ENCODE assay signal across 40 cellular contexts in the genomic region with DNA sequence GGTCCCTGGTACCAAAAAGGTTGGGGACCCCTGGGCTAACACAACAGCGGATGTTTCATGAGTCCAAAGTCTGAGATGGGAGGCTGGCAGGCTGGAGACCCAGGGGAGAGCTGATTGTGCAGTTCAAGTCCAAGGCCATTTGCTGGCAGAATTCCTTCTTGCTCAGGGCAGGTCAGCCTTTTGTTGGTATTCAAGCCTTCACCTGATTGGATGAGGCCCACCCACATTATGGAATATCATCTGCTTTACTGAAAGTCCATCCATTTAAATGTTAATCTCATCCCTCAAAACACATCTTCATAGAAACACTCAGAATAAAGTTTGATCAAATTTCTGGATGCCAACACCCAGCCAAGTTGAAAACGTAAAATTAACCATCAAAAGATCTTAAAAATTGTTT. TPM values are rescaled to one million over a fixed set of nuclear protein-coding genes. Genes with fewer than 3 reads are reported as not detected.
"Had no signal": no experiment of that assay in that cellular context is flagged by ENCODE, and none has a peak within 500 bp of the region (broad histone marks: within the 10 kb centered on the region; RNA-seq: fewer than 3 reads in every experiment).

No MANE protein-coding gene starts in this region.

- H3K36me3 Mint-ChIP-seq: activated naive CD4-positive, alpha-beta T cell treated with anti-CD3 and anti-CD28 coated beads, Interleukin-2, amount 10 ng/mL, durations not matched to agents 7 days and 5 days; activated naive CD4-positive, alpha-beta T cell treated with anti-CD3 and anti-CD28 coated beads, Interleukin-2, amount 50 U/mL, for 24 hours; activated naive CD4-positive, alpha-beta T cell treated with anti-CD3 and anti-CD28 coated beads, Interleukin-2, amount 50 U/mL, for 72 hours; activated naive CD8-positive, alpha-beta T cell; activated naive CD8-positive, alpha-beta T cell treated with anti-CD3 and anti-CD28 coated beads for 36 hours; activated naive CD8-positive, alpha-beta T cell treated with anti-CD3 and anti-CD28 coated beads, Interleukin-2, amount 10 ng/mL, durations not matched to agents 7 days and 5 days; brain had no signal

- H3K27me3 ChIP-seq: adrenal gland, ascending aorta, body of pancreas, brain microvascular endothelial cell, cardiac muscle cell had no signal

- H3K36me3 ChIP-seq: adrenal gland, ascending aorta, brain microvascular endothelial cell, breast epithelium, cardiac muscle cell had no signal

- H3K4me1 Mint-ChIP-seq: activated naive CD4-positive, alpha-beta T cell treated with anti-CD3 and anti-CD28 coated beads, Interleukin-2, amount 10 ng/mL, durations not matched to agents 7 days and 5 days; activated naive CD4-positive, alpha-beta T cell treated with anti-CD3 and anti-CD28 coated beads, Interleukin-2, amount 50 U/mL, for 24 hours; activated naive CD8-positive, alpha-beta T cell treated with anti-CD3 and anti-CD28 coated beads for 36 hours; activated naive CD8-positive, alpha-beta T cell treated with anti-CD3 and anti-CD28 coated beads, Interleukin-2, amount 10 ng/mL, durations not matched to agents 7 days and 5 days; activated naive CD8-positive, alpha-beta T cell treated with anti-CD3 and anti-CD28 coated beads, Interleukin-2, amount 50 U/mL, for 24 hours; activated T-helper 17 cell treated with anti-CD3 and anti-CD28 coated beads, Interleukin-2, amount 50 U/mL, for 72 hours; brain; central memory CD8-positive, alpha-beta T cell had no signal

- H3K9me3 ChIP-seq: adrenal gland, ascending aorta, body of pancreas, breast epithelium had no signal

- H3K27me3 Mint-ChIP-seq: activated naive CD8-positive, alpha-beta T cell; activated naive CD8-positive, alpha-beta T cell treated with anti-CD3 and anti-CD28 coated beads, Interleukin-2, amount 50 U/mL, for 24 hours; activated T-helper 17 cell treated with anti-CD3 and anti-CD28 coated beads, Interleukin-2, amount 50 U/mL, for 72 hours; central memory CD8-positive, alpha-beta T cell had no signal

- H3K4me1 ChIP-seq: adrenal gland, ascending aorta, body of pancreas, breast epithelium had no signal

- H3K4me3 Mint-ChIP-seq: activated naive CD4-positive, alpha-beta T cell treated with anti-CD3 and anti-CD28 coated beads for 36 hours; activated naive CD4-positive, alpha-beta T cell treated with anti-CD3 and anti-CD28 coated beads, Interleukin-2, amount 10 ng/mL, durations not matched to agents 7 days and 5 days; activated naive CD4-positive, alpha-beta T cell treated with anti-CD3 and anti-CD28 coated beads, Interleukin-2, amount 50 U/mL, for 24 hours; activated naive CD8-positive, alpha-beta T cell; activated naive CD8-positive, alpha-beta T cell treated with anti-CD3 and anti-CD28 coated beads for 36 hours; activated naive CD8-positive, alpha-beta T cell treated with anti-CD3 and anti-CD28 coated beads, Interleukin-2, amount 10 ng/mL, durations not matched to agents 7 days and 5 days; activated naive CD8-positive, alpha-beta T cell treated with anti-CD3 and anti-CD28 coated beads, Interleukin-2, amount 50 U/mL, for 24 hours; activated T-cell treated with anti-CD3 and anti-CD28 coated beads, Interleukin-2, amount 50 U/mL, for 24 hours; activated T-cell treated with anti-CD3 and anti-CD28 coated beads, Interleukin-2, amount 50 U/mL, for 4 hours; activated T-cell treated with anti-CD3 and anti-CD28 coated beads, Interleukin-2, amount 50 U/mL, for 72 hours; activated T-helper 1 cell treated with anti-CD3 and anti-CD28 coated beads, Interleukin-12 subunit alpha, Interleukin-12 subunit beta, Interleukin-2, Interleukin-4 antibody, amounts not matched to agents 30 ng/mL and 10 ng/mL and 1 ng/mL, durations not matched to agents 14 hours and 24 hours and 36 hours; activated T-helper 17 cell treated with anti-CD3 and anti-CD28 coated beads, Interleukin-2, amount 50 U/mL, for 72 hours; brain; central memory CD8-positive, alpha-beta T cell had no signal

- H3K9me3 Mint-ChIP-seq: activated naive CD4-positive, alpha-beta T cell treated with anti-CD3 and anti-CD28 coated beads for 36 hours; activated naive CD4-positive, alpha-beta T cell treated with anti-CD3 and anti-CD28 coated beads, Interleukin-2, amount 10 ng/mL, durations not matched to agents 7 days and 5 days; activated naive CD4-positive, alpha-beta T cell treated with anti-CD3 and anti-CD28 coated beads, Interleukin-2, amount 50 U/mL, for 24 hours; activated naive CD4-positive, alpha-beta T cell treated with anti-CD3 and anti-CD28 coated beads, Interleukin-2, amount 50 U/mL, for 72 hours; activated naive CD8-positive, alpha-beta T cell treated with anti-CD3 and anti-CD28 coated beads for 36 hours; activated naive CD8-positive, alpha-beta T cell treated with anti-CD3 and anti-CD28 coated beads, Interleukin-2, amount 10 ng/mL, durations not matched to agents 7 days and 5 days; activated naive CD8-positive, alpha-beta T cell treated with anti-CD3 and anti-CD28 coated beads, Interleukin-2, amount 50 U/mL, for 24 hours; activated T-cell treated with anti-CD3 and anti-CD28 coated beads, Interleukin-2, amount 50 U/mL, for 24 hours; activated T-cell treated with anti-CD3 and anti-CD28 coated beads, Interleukin-2, amount 50 U/mL, for 4 hours; activated T-cell treated with anti-CD3 and anti-CD28 coated beads, Interleukin-2, amount 50 U/mL, for 72 hours; activated T-helper 1 cell treated with anti-CD3 and anti-CD28 coated beads, Interleukin-12 subunit alpha, Interleukin-12 subunit beta, Interleukin-2, Interleukin-4 antibody, amounts not matched to agents 30 ng/mL and 10 ng/mL and 1 ng/mL, durations not matched to agents 14 hours and 24 hours and 36 hours; activated T-helper 17 cell treated with anti-CD3 and anti-CD28 coated beads, Interleukin-2, amount 50 U/mL, for 72 hours; activated T-helper 2 cell treated with anti-CD3 and anti-CD28 coated beads, Interferon-gamma antibody, Interleukin-2, Interleukin-4, amounts not matched to agents 10 μg/mL and 5 μg/mL and 100 μg/mL, durations not matched to agents 14 hours and 24 hours and 36 hours; brain; central memory CD8-positive, alpha-beta T cell had no signal

- FAIRE-seq: astrocyte, bronchial epithelial cell had no signal

- H3K27ac Mint-ChIP-seq: activated naive CD4-positive, alpha-beta T cell treated with anti-CD3 and anti-CD28 coated beads for 36 hours; activated naive CD4-positive, alpha-beta T cell treated with anti-CD3 and anti-CD28 coated beads, Interleukin-2, amount 10 ng/mL, durations not matched to agents 7 days and 5 days; activated naive CD4-positive, alpha-beta T cell treated with anti-CD3 and anti-CD28 coated beads, Interleukin-2, amount 50 U/mL, for 24 hours; activated naive CD4-positive, alpha-beta T cell treated with anti-CD3 and anti-CD28 coated beads, Interleukin-2, amount 50 U/mL, for 72 hours; activated naive CD8-positive, alpha-beta T cell; activated naive CD8-positive, alpha-beta T cell treated with anti-CD3 and anti-CD28 coated beads for 36 hours; activated naive CD8-positive, alpha-beta T cell treated with anti-CD3 and anti-CD28 coated beads, Interleukin-2, amount 10 ng/mL, durations not matched to agents 7 days and 5 days; activated naive CD8-positive, alpha-beta T cell treated with anti-CD3 and anti-CD28 coated beads, Interleukin-2, amount 50 U/mL, for 24 hours; activated T-cell treated with anti-CD3 and anti-CD28 coated beads, Interleukin-2, amount 50 U/mL, for 24 hours; activated T-cell treated with anti-CD3 and anti-CD28 coated beads, Interleukin-2, amount 50 U/mL, for 72 hours; activated T-helper 1 cell treated with anti-CD3 and anti-CD28 coated beads, Interleukin-12 subunit alpha, Interleukin-12 subunit beta, Interleukin-2, Interleukin-4 antibody, amounts not matched to agents 30 ng/mL and 10 ng/mL and 1 ng/mL, durations not matched to agents 14 hours and 24 hours and 36 hours; activated T-helper 17 cell treated with anti-CD3 and anti-CD28 coated beads, Interleukin-2, amount 50 U/mL, for 72 hours; activated T-helper 2 cell treated with anti-CD3 and anti-CD28 coated beads, Interferon-gamma antibody, Interleukin-2, Interleukin-4, amounts not matched to agents 10 μg/mL and 5 μg/mL and 100 μg/mL, durations not matched to agents 14 hours and 24 hours and 36 hours; brain had no signal

- ATAC-seq: activated naive CD4-positive, alpha-beta T cell treated with anti-CD3 and anti-CD28 coated beads, Interleukin-2, amount 50 U/mL, for 72 hours; activated naive CD8-positive, alpha-beta T cell treated with anti-CD3 and anti-CD28 coated beads, Interleukin-2, amount 50 U/mL, for 24 hours; activated T-cell treated with anti-CD3 and anti-CD28 coated beads, Interleukin-2, amount 50 U/mL, for 4 hours; activated T-cell treated with anti-CD3 and anti-CD28 coated beads, Interleukin-2, amount 50 U/mL, for 72 hours; activated T-helper 17 cell treated with anti-CD3 and anti-CD28 coated beads, Interleukin-2, amount 50 U/mL, for 72 hours; body of pancreas had no signal

- H3K27ac ChIP-seq: adrenal gland, ascending aorta, body of pancreas, brain microvascular endothelial cell, breast epithelium, cardiac muscle cell had no signal

- DNase-seq: activated effector memory CD4-positive, alpha-beta T cell treated with anti-CD3 and anti-CD28 coated beads, Interleukin-2, amount 50 U/mL, for 16 hours; activated effector memory CD4-positive, alpha-beta T cell treated with Interleukin-2 at 50 U/mL for 16 hours; activated gamma-delta T cell; activated gamma-delta T cell treated with Interleukin-2 at 50 U/mL for 16 hours; activated naive CD4-positive, alpha-beta T cell; activated naive CD4-positive, alpha-beta T cell treated with anti-CD3 and anti-CD28 coated beads for 36 hours; activated naive CD4-positive, alpha-beta T cell treated with anti-CD3 and anti-CD28 coated beads, Interleukin-2, amount 10 ng/mL, durations not matched to agents 7 days and 5 days; activated naive CD4-positive, alpha-beta T cell treated with anti-CD3 and anti-CD28 coated beads, Interleukin-2, amount 50 U/mL, for 16 hours; activated naive CD4-positive, alpha-beta T cell treated with Interleukin-2 at 50 U/mL for 16 hours; activated naive CD8-positive, alpha-beta T cell treated with anti-CD3 and anti-CD28 coated beads for 36 hours; activated naive CD8-positive, alpha-beta T cell treated with anti-CD3 and anti-CD28 coated beads, Interleukin-2, amount 10 ng/mL, durations not matched to agents 7 days and 5 days; activated naive CD8-positive, alpha-beta T cell treated with anti-CD3 and anti-CD28 coated beads, Interleukin-2, amount 50 U/mL, for 24 hours; activated T-cell treated with anti-CD3 and anti-CD28 coated beads for 4 hours; activated T-cell treated with anti-CD3 and anti-CD28 coated beads, Interleukin-2, amount 50 U/mL, for 1 hour; activated T-cell treated with anti-CD3 and anti-CD28 coated beads, Interleukin-2, amount 50 U/mL, for 24 hours; activated T-cell treated with anti-CD3 and anti-CD28 coated beads, Interleukin-2, amount 50 U/mL, for 4 hours; activated T-cell treated with anti-CD3 and anti-CD28 coated beads, Interleukin-2, amount 50 U/mL, for 72 hours; adrenal gland; amniotic stem cell; anterior cingulate cortex; body of pancreas; brain microvascular endothelial cell; caudate nucleus; central memory CD4-positive, alpha-beta T cell; cerebellar nuclear complex had no signal

- H3K4me3 ChIP-seq: adrenal gland, ascending aorta, body of pancreas, breast epithelium, cardiac muscle cell had no signal

RNA-seq across cellular contexts. Expression of a gene that starts 52.9 kb away (rescaled TPM):
- total RNA-seq: activated naive CD4-positive, alpha-beta T cell treated with anti-CD3 and anti-CD28 coated beads for 36 hours; activated naive CD4-positive, alpha-beta T cell treated with anti-CD3 and anti-CD28 coated beads, Interleukin-2, amount 50 U/mL, for 72 hours; activated naive CD8-positive, alpha-beta T cell treated with anti-CD3 and anti-CD28 coated beads for 36 hours; activated naive CD8-positive, alpha-beta T cell treated with anti-CD3 and anti-CD28 coated beads, Interleukin-2, amount 10 ng/mL, durations not matched to agents 7 days and 5 days; activated T-cell treated with anti-CD3 and anti-CD28 coated beads, Interleukin-2, amount 50 U/mL, for 4 hours; activated T-helper 1 cell treated with anti-CD3 and anti-CD28 coated beads, Interleukin-12 subunit alpha, Interleukin-12 subunit beta, Interleukin-2, Interleukin-4 antibody, amounts not matched to agents 30 ng/mL and 10 ng/mL and 1 ng/mL, durations not matched to agents 14 hours and 24 hours and 36 hours; activated T-helper 17 cell treated with anti-CD3 and anti-CD28 coated beads, Interleukin-2, amount 50 U/mL, for 72 hours; activated T-helper 2 cell treated with anti-CD3 and anti-CD28 coated beads, Interferon-gamma antibody, Interleukin-2, Interleukin-4, amounts not matched to agents 10 μg/mL and 5 μg/mL and 100 μg/mL, durations not matched to agents 14 hours and 24 hours and 36 hours; ascending aorta; astrocyte; bronchial epithelial cell; cerebellum had no signal
- polyA plus RNA-seq: aorta had no signal
